In the genomic region with DNA sequence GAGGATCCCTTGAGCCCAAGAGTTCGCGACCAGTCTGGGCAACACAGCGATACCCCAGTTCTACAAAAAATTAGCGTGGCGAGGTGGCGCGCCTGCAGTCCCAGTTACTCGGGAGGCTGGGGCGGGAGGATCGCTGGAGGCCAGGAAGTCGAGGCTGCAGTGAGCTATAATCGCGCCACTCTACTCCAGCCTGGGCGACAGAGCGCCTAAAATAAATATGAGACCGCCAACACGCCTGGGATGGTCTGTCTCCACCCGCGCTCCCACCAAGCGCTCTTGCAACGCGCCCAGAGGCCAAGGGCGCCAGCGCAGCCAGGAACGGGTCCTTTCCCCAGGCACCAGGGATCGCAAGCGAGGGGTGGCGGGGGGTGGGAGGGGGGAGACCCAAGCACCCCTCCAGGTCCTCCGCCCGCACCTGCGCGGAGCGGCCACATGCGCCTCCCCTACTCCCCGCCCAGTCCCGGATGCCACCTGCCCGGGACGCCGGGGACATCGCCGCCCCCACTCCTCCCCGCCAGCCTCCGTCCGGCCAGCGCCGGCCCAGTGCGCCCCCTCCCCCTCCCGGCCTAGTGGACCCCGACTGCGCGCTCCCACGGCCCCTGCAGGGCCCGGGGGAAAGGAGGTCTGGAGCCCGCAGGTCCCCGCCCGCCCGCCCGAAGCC, we compare ENCODE assay signal across 2 cellular contexts.
TF ChIP-seq lines count a peak whose summit lies in the region.

No MANE protein-coding gene starts in this region.

TF ChIP-seq in A549, 52 proteins besides CTCF, POLR2A, EP300 and RAD21:
- TF ChIP-seq, protein P1, sequence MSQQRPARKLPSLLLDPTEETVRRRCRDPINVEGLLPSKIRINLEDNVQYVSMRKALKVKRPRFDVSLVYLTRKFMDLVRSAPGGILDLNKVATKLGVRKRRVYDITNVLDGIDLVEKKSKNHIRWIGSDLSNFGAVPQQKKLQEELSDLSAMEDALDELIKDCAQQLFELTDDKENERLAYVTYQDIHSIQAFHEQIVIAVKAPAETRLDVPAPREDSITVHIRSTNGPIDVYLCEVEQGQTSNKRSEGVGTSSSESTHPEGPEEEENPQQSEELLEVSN (IDR thresholded peaks at IDR 0.05; ENCODE audit: borderline replicate concordance, low read depth), result no peak
- TF ChIP-seq HDAC2 (IDR thresholded peaks at IDR 0.05) (no peak), RNF2 (IDR thresholded peaks at IDR 0.05; ENCODE audit: borderline replicate concordance, low read depth) (no peak), PHF8 (IDR thresholded peaks at IDR 0.05; ENCODE audit: borderline replicate concordance, low read depth) (peak; percentile 29; the same call in 1 of the 2 replicates), TP53 (CRISPR knock-in tag; IDR thresholded peaks at IDR 0.05) (no peak)
- TF ChIP-seq, protein P2, sequence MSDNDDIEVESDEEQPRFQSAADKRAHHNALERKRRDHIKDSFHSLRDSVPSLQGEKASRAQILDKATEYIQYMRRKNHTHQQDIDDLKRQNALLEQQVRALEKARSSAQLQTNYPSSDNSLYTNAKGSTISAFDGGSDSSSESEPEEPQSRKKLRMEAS (IDR thresholded peaks at IDR 0.05), result peak; percentile 53

TF ChIP-seq in H1, 55 proteins besides CTCF, POLR2A, EP300 and RAD21:
- TF ChIP-seq TAF7 (optimal IDR thresholded peaks at IDR 0.05; ENCODE audit: borderline replicate concordance, low read depth, low read length) (no peak), CREB1 (IDR thresholded peaks at IDR 0.05) (no peak), EGR1 (IDR thresholded peaks at IDR 0.05; ENCODE audit: borderline replicate concordance, low read depth, low read length) (no peak), ASH2L (IDR thresholded peaks at IDR 0.05; ENCODE audit: low read length) (no peak), RBBP5 (IDR thresholded peaks at IDR 0.05; ENCODE audit: borderline replicate concordance, low read depth, low read length) (no peak), KDM1A (IDR thresholded peaks at IDR 0.05; ENCODE audit: borderline replicate concordance, low read length) (peak; percentile 84), CBX5 (IDR thresholded peaks at IDR 0.05; ENCODE audit: low read depth, low read length) (no peak), BACH1 (IDR thresholded peaks at IDR 0.05; ENCODE audit: low read length) (no peak), GTF2F1 (IDR thresholded peaks at IDR 0.05; ENCODE audit: borderline replicate concordance, low read depth, low read length) (no peak), ZNF274 (IDR thresholded peaks at IDR 0.05; ENCODE audit: borderline replicate concordance, extremely low read depth, low read length) (no peak), SAP30 (IDR thresholded peaks at IDR 0.05; ENCODE audit: insufficient read depth, insufficient replicate concordance, low read length) (no peak), CHD2 (IDR thresholded peaks at IDR 0.05; ENCODE audit: low read length) (no peak), PHF8 (conservative IDR thresholded peaks at IDR 0.05; ENCODE audit: low read depth, low read length) (no peak), RFX5 (IDR thresholded peaks at IDR 0.05; ENCODE audit: borderline replicate concordance, low read depth, low read length) (no peak), CBX8 (IDR thresholded peaks at IDR 0.05; ENCODE audit: borderline replicate concordance, low read depth, low read length) (no peak), CTBP2 (IDR thresholded peaks at IDR 0.05; ENCODE audit: borderline replicate concordance, insufficient read depth, insufficient read length, low read length) (no peak), SIX5 (IDR thresholded peaks at IDR 0.05; ENCODE audit: low read depth, low read length) (no peak), TCF12 (IDR thresholded peaks at IDR 0.05; ENCODE audit: low read depth, low read length) (0 out of 2 replicates have a peak, but pooled peaks have one; percentile 33), JUN (IDR thresholded peaks at IDR 0.05; ENCODE audit: low read depth, low read length) (no peak), TEAD4 (IDR thresholded peaks at IDR 0.05; ENCODE audit: low read depth, low read length) (no peak), NANOG (IDR thresholded peaks at IDR 0.05; ENCODE audit: insufficient read depth, low read depth, low read length, poor library complexity, severe bottlenecking) (no peak), HDAC2 (IDR thresholded peaks at IDR 0.05; ENCODE audit: borderline replicate concordance in 1 of 2, low read depth in 2 of 2, low read length in 2 of 2) (peak in 1 of 2 experiments; percentile 63; a peak in 1 of 4 replicates), CHD1 (IDR thresholded peaks at IDR 0.05; ENCODE audit: low read depth, low read length) (no peak), TBP (IDR thresholded peaks at IDR 0.05; ENCODE audit: low read depth, low read length) (no peak), KDM4A (IDR thresholded peaks at IDR 0.05; ENCODE audit: low read depth, low read length, severe bottlenecking) (peak; percentile 31), FOSL1 (IDR thresholded peaks at IDR 0.05; ENCODE audit: insufficient read depth, low read depth, low read length) (no peak), POU5F1 (IDR thresholded peaks at IDR 0.05; ENCODE audit: low read depth, low read length) (no peak), CEBPB (IDR thresholded peaks at IDR 0.05; ENCODE audit: low read depth, low read length) (no peak), SP2 (IDR thresholded peaks at IDR 0.05; ENCODE audit: low read length) (no peak)
- TF ChIP-seq, protein P3, sequence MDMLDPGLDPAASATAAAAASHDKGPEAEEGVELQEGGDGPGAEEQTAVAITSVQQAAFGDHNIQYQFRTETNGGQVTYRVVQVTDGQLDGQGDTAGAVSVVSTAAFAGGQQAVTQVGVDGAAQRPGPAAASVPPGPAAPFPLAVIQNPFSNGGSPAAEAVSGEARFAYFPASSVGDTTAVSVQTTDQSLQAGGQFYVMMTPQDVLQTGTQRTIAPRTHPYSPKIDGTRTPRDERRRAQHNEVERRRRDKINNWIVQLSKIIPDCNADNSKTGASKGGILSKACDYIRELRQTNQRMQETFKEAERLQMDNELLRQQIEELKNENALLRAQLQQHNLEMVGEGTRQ (IDR thresholded peaks at IDR 0.05; ENCODE audit: low read length), result no peak
- TF ChIP-seq, protein P4, sequence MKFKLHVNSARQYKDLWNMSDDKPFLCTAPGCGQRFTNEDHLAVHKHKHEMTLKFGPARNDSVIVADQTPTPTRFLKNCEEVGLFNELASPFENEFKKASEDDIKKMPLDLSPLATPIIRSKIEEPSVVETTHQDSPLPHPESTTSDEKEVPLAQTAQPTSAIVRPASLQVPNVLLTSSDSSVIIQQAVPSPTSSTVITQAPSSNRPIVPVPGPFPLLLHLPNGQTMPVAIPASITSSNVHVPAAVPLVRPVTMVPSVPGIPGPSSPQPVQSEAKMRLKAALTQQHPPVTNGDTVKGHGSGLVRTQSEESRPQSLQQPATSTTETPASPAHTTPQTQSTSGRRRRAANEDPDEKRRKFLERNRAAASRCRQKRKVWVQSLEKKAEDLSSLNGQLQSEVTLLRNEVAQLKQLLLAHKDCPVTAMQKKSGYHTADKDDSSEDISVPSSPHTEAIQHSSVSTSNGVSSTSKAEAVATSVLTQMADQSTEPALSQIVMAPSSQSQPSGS (IDR thresholded peaks at IDR 0.05; ENCODE audit: low read length), result no peak
- TF ChIP-seq, protein P2 (IDR thresholded peaks at IDR 0.05), result peak; percentile 50; the same call in 1 of the 2 replicates
- TF ChIP-seq, protein P5, sequence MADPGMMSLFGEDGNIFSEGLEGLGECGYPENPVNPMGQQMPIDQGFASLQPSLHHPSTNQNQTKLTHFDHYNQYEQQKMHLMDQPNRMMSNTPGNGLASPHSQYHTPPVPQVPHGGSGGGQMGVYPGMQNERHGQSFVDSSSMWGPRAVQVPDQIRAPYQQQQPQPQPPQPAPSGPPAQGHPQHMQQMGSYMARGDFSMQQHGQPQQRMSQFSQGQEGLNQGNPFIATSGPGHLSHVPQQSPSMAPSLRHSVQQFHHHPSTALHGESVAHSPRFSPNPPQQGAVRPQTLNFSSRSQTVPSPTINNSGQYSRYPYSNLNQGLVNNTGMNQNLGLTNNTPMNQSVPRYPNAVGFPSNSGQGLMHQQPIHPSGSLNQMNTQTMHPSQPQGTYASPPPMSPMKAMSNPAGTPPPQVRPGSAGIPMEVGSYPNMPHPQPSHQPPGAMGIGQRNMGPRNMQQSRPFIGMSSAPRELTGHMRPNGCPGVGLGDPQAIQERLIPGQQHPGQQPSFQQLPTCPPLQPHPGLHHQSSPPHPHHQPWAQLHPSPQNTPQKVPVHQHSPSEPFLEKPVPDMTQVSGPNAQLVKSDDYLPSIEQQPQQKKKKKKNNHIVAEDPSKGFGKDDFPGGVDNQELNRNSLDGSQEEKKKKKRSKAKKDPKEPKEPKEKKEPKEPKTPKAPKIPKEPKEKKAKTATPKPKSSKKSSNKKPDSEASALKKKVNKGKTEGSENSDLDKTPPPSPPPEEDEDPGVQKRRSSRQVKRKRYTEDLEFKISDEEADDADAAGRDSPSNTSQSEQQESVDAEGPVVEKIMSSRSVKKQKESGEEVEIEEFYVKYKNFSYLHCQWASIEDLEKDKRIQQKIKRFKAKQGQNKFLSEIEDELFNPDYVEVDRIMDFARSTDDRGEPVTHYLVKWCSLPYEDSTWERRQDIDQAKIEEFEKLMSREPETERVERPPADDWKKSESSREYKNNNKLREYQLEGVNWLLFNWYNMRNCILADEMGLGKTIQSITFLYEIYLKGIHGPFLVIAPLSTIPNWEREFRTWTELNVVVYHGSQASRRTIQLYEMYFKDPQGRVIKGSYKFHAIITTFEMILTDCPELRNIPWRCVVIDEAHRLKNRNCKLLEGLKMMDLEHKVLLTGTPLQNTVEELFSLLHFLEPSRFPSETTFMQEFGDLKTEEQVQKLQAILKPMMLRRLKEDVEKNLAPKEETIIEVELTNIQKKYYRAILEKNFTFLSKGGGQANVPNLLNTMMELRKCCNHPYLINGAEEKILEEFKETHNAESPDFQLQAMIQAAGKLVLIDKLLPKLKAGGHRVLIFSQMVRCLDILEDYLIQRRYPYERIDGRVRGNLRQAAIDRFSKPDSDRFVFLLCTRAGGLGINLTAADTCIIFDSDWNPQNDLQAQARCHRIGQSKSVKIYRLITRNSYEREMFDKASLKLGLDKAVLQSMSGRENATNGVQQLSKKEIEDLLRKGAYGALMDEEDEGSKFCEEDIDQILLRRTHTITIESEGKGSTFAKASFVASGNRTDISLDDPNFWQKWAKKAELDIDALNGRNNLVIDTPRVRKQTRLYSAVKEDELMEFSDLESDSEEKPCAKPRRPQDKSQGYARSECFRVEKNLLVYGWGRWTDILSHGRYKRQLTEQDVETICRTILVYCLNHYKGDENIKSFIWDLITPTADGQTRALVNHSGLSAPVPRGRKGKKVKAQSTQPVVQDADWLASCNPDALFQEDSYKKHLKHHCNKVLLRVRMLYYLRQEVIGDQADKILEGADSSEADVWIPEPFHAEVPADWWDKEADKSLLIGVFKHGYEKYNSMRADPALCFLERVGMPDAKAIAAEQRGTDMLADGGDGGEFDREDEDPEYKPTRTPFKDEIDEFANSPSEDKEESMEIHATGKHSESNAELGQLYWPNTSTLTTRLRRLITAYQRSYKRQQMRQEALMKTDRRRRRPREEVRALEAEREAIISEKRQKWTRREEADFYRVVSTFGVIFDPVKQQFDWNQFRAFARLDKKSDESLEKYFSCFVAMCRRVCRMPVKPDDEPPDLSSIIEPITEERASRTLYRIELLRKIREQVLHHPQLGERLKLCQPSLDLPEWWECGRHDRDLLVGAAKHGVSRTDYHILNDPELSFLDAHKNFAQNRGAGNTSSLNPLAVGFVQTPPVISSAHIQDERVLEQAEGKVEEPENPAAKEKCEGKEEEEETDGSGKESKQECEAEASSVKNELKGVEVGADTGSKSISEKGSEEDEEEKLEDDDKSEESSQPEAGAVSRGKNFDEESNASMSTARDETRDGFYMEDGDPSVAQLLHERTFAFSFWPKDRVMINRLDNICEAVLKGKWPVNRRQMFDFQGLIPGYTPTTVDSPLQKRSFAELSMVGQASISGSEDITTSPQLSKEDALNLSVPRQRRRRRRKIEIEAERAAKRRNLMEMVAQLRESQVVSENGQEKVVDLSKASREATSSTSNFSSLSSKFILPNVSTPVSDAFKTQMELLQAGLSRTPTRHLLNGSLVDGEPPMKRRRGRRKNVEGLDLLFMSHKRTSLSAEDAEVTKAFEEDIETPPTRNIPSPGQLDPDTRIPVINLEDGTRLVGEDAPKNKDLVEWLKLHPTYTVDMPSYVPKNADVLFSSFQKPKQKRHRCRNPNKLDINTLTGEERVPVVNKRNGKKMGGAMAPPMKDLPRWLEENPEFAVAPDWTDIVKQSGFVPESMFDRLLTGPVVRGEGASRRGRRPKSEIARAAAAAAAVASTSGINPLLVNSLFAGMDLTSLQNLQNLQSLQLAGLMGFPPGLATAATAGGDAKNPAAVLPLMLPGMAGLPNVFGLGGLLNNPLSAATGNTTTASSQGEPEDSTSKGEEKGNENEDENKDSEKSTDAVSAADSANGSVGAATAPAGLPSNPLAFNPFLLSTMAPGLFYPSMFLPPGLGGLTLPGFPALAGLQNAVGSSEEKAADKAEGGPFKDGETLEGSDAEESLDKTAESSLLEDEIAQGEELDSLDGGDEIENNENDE (IDR thresholded peaks at IDR 0.05; ENCODE audit: insufficient replicate concordance, low read length), result no peak
